In the genomic region with DNA sequence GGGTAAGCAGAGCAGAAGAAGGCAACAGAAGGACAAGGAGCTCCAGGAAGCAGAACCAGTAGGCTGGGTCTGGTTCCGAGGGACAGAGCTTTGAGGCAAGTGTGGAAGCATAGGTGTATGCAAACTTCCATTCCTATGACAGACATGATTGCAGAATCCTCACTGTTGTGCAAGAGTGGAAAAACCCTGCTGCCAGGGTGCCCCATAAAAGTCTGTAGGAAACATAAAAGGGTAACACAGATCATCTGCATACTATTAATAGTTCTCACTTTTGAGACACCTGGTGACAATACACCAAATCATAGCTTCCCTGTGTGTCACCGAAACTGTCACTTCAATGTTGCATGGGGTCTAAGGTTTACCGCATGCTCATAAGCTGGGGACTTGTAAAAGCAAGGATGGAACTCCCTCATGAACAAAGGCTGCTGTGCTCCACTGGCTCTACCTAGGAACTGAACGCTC, we compare ENCODE assay signal across 8 cellular contexts. TPM values are rescaled to one million over a fixed set of nuclear protein-coding genes. Genes with fewer than 3 reads are reported as not detected.
DNase-seq lines count a peak whose midpoint lies in the region; ATAC-seq and TF ChIP-seq lines count a peak whose summit lies in the region.

No MANE protein-coding gene starts in this region.

- peaks cover 55% of the 10 kb centered on the region for H3K4me1 ChIP-seq in A673 (ENCODE audit: insufficient read depth, low read length, poor library complexity, severe bottlenecking)

- H3K27me3 ChIP-seq in A673 (replicated peaks; ENCODE audit: insufficient read depth, low read depth, low read length, poor library complexity) = no peaks in the 10 kb centered on the region

- ATAC-seq in GM18861 (IDR thresholded peaks at IDR 0.05; ENCODE audit: unreplicated experiment) (peak; percentile 65), HG03066 (IDR thresholded peaks at IDR 0.05; ENCODE audit: low read depth, unreplicated experiment) (peak; percentile 78)

- peak overlapping the region; percentile 38 for H3K27ac ChIP-seq in A673 (ENCODE audit: low read depth, low read length, poor library complexity, severe bottlenecking)

- H3K36me3 ChIP-seq in A673 (ENCODE audit: insufficient read depth, low read length, poor library complexity, severe bottlenecking) = peaks cover 58% of the 10 kb centered on the region

- POLR2A ChIA-PET in A673 (lab: Charles Lee; ENCODE audit: low non-redundant PET) = no interaction called here

- H3K4me3 ChIP-seq in A673 (ENCODE audit: low read depth, low read length, poor library complexity, severe bottlenecking) = no peak overlapping the region

- no peak for TF ChIP-seq CTCF in A673 (conservative IDR thresholded peaks at IDR 0.05; ENCODE audit: low read depth, low read length)

- DNase-seq in A673 (ENCODE audit: low spot score) = peak; percentile 25
- peak; percentile 82 for DNase-seq in amniotic epithelial cell (ENCODE audit: low read depth)
- no peak for DNase-seq in midbrain (lab: John Stamatoyannopoulos, UW)
- DNase-seq in activated gamma-delta T cell (lab: John Stamatoyannopoulos, UW) = no peak
- DNase-seq in activated CD8-positive, alpha-beta memory T cell treated with anti-CD3 and anti-CD28 coated beads for 24 hours = no peak
- DNase-seq in mucosa of gallbladder (ENCODE audit: low spot score) = no peak

- BruUV-seq in A673 (replicated peaks; lab: Mats Ljungman, UMichigan) = no TSS peak

- CTCF ChIA-PET in A673 (lab: Charles Lee) = interaction anchor here (0.6 kb wide), 1 partner anchor 69 kb away, joined by 8 read pairs; no protein-coding TSS in a partner anchor

- no peaks in the 10 kb centered on the region for H3K9me3 ChIP-seq in A673 (ENCODE audit: low read depth, low read length, poor library complexity, severe bottlenecking)

- intact Hi-C loops in A673 (cut with micrococcal nuclease; ENCODE audit: unreplicated experiment) = no loop called here

RNA-seq across cellular contexts. Expression of a gene that starts 39.7 kb away (rescaled TPM):
- total RNA-seq in A673 (2021) = 144 and 146 TPM in 2 replicates
- total RNA-seq in mucosa of gallbladder = 72.9 TPM

Comparison
In these comparisons a context has a peak if more than half of its experiments do, and no peak if none do; other contexts are left out.
1. DNase-seq: peak in A673 (single experiment) and amniotic epithelial cell (single experiment); none in midbrain (single experiment), activated gamma-delta T cell (single experiment), activated CD8-positive, alpha-beta memory T cell treated with anti-CD3 and anti-CD28 coated beads for 24 hours (single experiment) and mucosa of gallbladder (single experiment).